ENCODE assay signal across 8 cellular contexts in genomic region chr2:290090-290722, GRCh38.
DNase-seq lines count a peak whose midpoint lies in the region; ATAC-seq and TF ChIP-seq lines count a peak whose summit lies in the region.

No MANE protein-coding gene starts in this region.

- no peak for TF ChIP-seq POLR2A in erythroblast (IDR thresholded peaks at IDR 0.05; ENCODE audit: low read length)

- DNase-seq in GM03348 (ENCODE audit: low spot score) (peak; percentile 91), NCI-H1930 (lab: John Stamatoyannopoulos, UW) (peak; percentile 28 to 69), activated T-cell treated with anti-CD3 and anti-CD28 coated beads for 4 hours (peak; percentile 27), erythroblast (lab: John Stamatoyannopoulos, UW) (peak; percentile 77 to 83), middle frontal gyrus (ENCODE audit: extremely low spot score, low spot score) (peak; percentile 70)
- DNase-seq in stimulated activated naive CD4-positive, alpha-beta T cell treated with Interleukin-2 at 50 U/mL for 16 hours (lab: John Stamatoyannopoulos, UW): peak; percentile 9

- no peak for ATAC-seq in HG02642 (IDR thresholded peaks at IDR 0.05; ENCODE audit: poor library complexity, unreplicated experiment)
- ATAC-seq in HG03460 (IDR thresholded peaks at IDR 0.05; ENCODE audit: unreplicated experiment): no peak

Comparison
In these comparisons a context has a peak if more than half of its experiments do, and no peak if none do; other contexts are left out.
1. DNase-seq: peak in every context shown above with its lines; median percentile 91 in GM03348; 80 in erythroblast; 70 in middle frontal gyrus; 48 in NCI-H1930; 27 in activated T-cell treated with anti-CD3 and anti-CD28 coated beads for 4 hours; 9 in stimulated activated naive CD4-positive, alpha-beta T cell treated with Interleukin-2 at 50 U/mL for 16 hours.